Comparison of ENCODE assay signal across 21 cellular contexts in genomic region chr12:126966498-126966897, GRCh38.
"Had no signal": no experiment of that assay in that cellular context is flagged by ENCODE, and none has a peak within 500 bp of the region (broad histone marks: within the 10 kb centered on the region; RNA-seq: fewer than 3 reads in every experiment).

No MANE protein-coding gene starts in this region.

- H2AFZ ChIP-seq: parathyroid adenoma had no signal

- ATAC-seq: effector memory CD8-positive, alpha-beta T cell; gastrocnemius medialis; left lobe of liver; natural killer cell; right lobe of liver; stimulated activated naive B cell treated with anti-CD40 and anti-IgM and Interleukin-4, amounts not matched to agents 10 μg/mL and 1 μg/mL and 100 μg/mL, for 72 hours had no signal

- FAIRE-seq: endometrium, kidney, small intestine had no signal

- H3K9me3 ChIP-seq: gastrocnemius medialis, right lobe of liver, thoracic aorta, upper lobe of left lung, uterus had no signal

- H3K79me2 ChIP-seq: parathyroid adenoma had no signal

- H3K27ac ChIP-seq: gastrocnemius medialis, parathyroid adenoma, right lobe of liver, thoracic aorta, tibial nerve, upper lobe of left lung, uterus had no signal

- H3K4me3 ChIP-seq: gastrocnemius medialis, lung, right lobe of liver, thoracic aorta, tibial nerve, upper lobe of left lung, uterus had no signal

- DNase-seq: cortex of kidney; effector memory CD8-positive, alpha-beta T cell; foreskin fibroblast; gastrocnemius medialis; head of caudate nucleus; kidney; natural killer cell; occipital lobe; right lobe of liver; stimulated activated CD4-positive, alpha-beta T cell treated with anti-CD3 and anti-CD28 coated beads, Interleukin-15, amount 100 ng/mL, for 24 hours; stimulated activated CD4-positive, alpha-beta T cell treated with anti-CD3 and anti-CD28 coated beads, Interleukin-2, amount 100 ng/mL, for 48 hours; stimulated activated naive B cell treated with anti-CD40 and anti-IgM and Interleukin-4, amounts not matched to agents 10 μg/mL and 1 μg/mL and 100 μg/mL, for 72 hours; upper lobe of left lung; uterus had no signal

- H3K27me3 ChIP-seq: gastrocnemius medialis, right lobe of liver, tibial nerve, upper lobe of left lung, uterus had no signal

- H3K9ac ChIP-seq: parathyroid adenoma had no signal

- H3K36me3 ChIP-seq: gastrocnemius medialis, right lobe of liver, thoracic aorta, tibial nerve, upper lobe of left lung, uterus had no signal

- H3K4me1 ChIP-seq: gastrocnemius medialis, parathyroid adenoma, right lobe of liver, tibial nerve, upper lobe of left lung, uterus had no signal
